In the genomic region with DNA sequence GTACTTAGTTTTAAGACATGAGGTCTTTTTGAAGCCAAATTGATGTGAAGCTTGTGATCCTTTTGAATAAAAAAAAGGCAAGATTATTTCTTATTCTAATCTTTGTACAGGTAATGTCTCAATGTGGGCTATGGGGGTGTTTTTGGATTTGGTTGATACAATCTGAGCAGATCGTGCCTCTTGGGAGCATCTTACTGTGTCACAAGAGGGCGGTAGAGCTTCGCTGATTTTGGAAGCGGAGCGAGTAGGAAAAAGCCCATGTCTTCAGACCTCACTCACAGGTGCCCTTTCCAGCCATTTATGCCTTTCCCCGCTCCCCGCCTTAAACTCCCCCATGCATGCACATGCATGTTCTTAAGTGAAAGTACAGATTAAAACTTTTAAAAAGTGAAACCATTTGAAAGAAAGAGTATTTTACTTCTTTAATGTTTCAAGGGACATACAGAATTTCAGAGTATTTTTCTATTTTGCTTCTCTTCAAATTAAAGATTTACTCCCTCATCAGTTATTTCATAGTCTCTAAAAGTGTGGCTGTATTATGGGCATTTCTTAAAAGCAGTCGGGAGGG, we compare ENCODE assay signal across 8 cellular contexts. TPM values are rescaled to one million over a fixed set of nuclear protein-coding genes. Genes with fewer than 3 reads are reported as not detected.
DNase-seq lines count a peak whose midpoint lies in the region; ATAC-seq and TF ChIP-seq lines count a peak whose summit lies in the region.

No MANE protein-coding gene starts in this region.

- H3K4me1 ChIP-seq in CD4-positive, alpha-beta memory T cell (ENCODE audit: insufficient read depth, low read length), result no peaks in the 10 kb centered on the region
- H3K4me1 ChIP-seq in hepatocyte (ENCODE audit: insufficient read depth) (peaks cover 15% of the 10 kb centered on the region), gastrocnemius medialis (no peaks in the 10 kb centered on the region)

- no peaks in the 10 kb centered on the region for H3K9me2 ChIP-seq in SU-DHL-6 (replicated peaks; ENCODE audit: insufficient read depth, low read length)
- no peaks in the 10 kb centered on the region for H3K9me2 ChIP-seq in hepatocyte (replicated peaks; ENCODE audit: insufficient read depth)

- H3K36me3 ChIP-seq in CD4-positive, alpha-beta memory T cell (ENCODE audit: insufficient read depth, low read length), result no peaks in the 10 kb centered on the region
- H3K36me3 ChIP-seq in SU-DHL-6 (ENCODE audit: low read length) (no peaks in the 10 kb centered on the region), hepatocyte (replicated peaks; ENCODE audit: insufficient read depth, low read depth) (no peaks in the 10 kb centered on the region), gastrocnemius medialis (no peaks in the 10 kb centered on the region)

- H3K4me2 ChIP-seq in SU-DHL-6 (ENCODE audit: low read depth, low read length, poor library complexity, severe bottlenecking), result no peak overlapping the region
- no peak overlapping the region for H3K4me2 ChIP-seq in hepatocyte

- WGBS in hepatocyte (ENCODE audit: low lambda C conversion rate, missing lambda C conversion rate), result 11% methylated on average over 8 of the region's 8 CpGs

- no peak for TF ChIP-seq POLR2A in gastrocnemius medialis (IDR thresholded peaks at IDR 0.05)

- no peak overlapping the region for H3K27ac ChIP-seq in CD4-positive, alpha-beta memory T cell (ENCODE audit: low read depth, low read length)
- H3K27ac ChIP-seq in SU-DHL-6 (ENCODE audit: low read depth, low read length) (no peak overlapping the region), hepatocyte (no peak overlapping the region), gastrocnemius medialis (no peak overlapping the region)

- POLR2A ChIA-PET in CD4-positive, alpha-beta memory T cell (lab: Charles Lee; ENCODE audit: partially characterized antibody), result interaction anchor here (1.1 kb wide), 1 partner anchor 35 kb away, joined by 3 read pairs; a partner anchor contains a TSS

- H3K9me3 ChIP-seq in CD4-positive, alpha-beta memory T cell (ENCODE audit: control insufficient read depth in 1 of 2, low read length in 2 of 2), result no peaks in the 10 kb centered on the region
- no peaks in the 10 kb centered on the region for H3K9me3 ChIP-seq in SU-DHL-6 (ENCODE audit: insufficient read depth, low read length)
- no peaks in the 10 kb centered on the region for H3K9me3 ChIP-seq in hepatocyte (ENCODE audit: low read depth)
- no peaks in the 10 kb centered on the region for H3K9me3 ChIP-seq in gastrocnemius medialis

- H3K27ac Mint-ChIP-seq in CD4-positive, alpha-beta memory T cell, result no peak overlapping the region

- no peak overlapping the region for H3K4me3 ChIP-seq in CD4-positive, alpha-beta memory T cell (ENCODE audit: low read length in 2 of 2)
- no peak overlapping the region for H3K4me3 ChIP-seq in SU-DHL-6 (ENCODE audit: insufficient read depth, low read length, poor library complexity, severe bottlenecking)
- H3K4me3 ChIP-seq in hepatocyte, result no peak overlapping the region
- no peak overlapping the region for H3K4me3 ChIP-seq in gastrocnemius medialis

- peaks cover 0 to 3% (median 1%) of the 10 kb centered on the region in 4 donors for H3K4me1 Mint-ChIP-seq in CD4-positive, alpha-beta memory T cell

- in situ Hi-C loops in gastrocnemius medialis (cut with MboI; ENCODE audit: low sequenced_read_pairs in 4 of 4), result loop anchor here in 3 of 4 donors (5.0 kb wide), 1 partner anchor 269 kb away; no protein-coding TSS in a partner anchor

- no peaks in the 10 kb centered on the region for H3K9me3 Mint-ChIP-seq in CD4-positive, alpha-beta memory T cell

- H3K36me3 Mint-ChIP-seq in CD4-positive, alpha-beta memory T cell, result no peaks in the 10 kb centered on the region

- H4K20me1 ChIP-seq in SU-DHL-6 (ENCODE audit: low read depth, low read length), result no peaks in the 10 kb centered on the region
- H4K20me1 ChIP-seq in hepatocyte (ENCODE audit: insufficient read depth, poor library complexity, severe bottlenecking), result no peaks in the 10 kb centered on the region

- CTCF ChIA-PET in CD4-positive, alpha-beta memory T cell (lab: Charles Lee; ENCODE audit: partially characterized antibody), result interaction anchor here (0.6 to 5.6 kb wide), 16 partner anchors 8 to 558 kb away, joined by 3 to 81 read pairs (median 4); no protein-coding TSS in a partner anchor

- H3K4me3 Mint-ChIP-seq in CD4-positive, alpha-beta memory T cell, result no peak overlapping the region

- DNase-seq in CD4-positive, alpha-beta memory T cell, result peak; percentile 47 to 57 (median 52)
- DNase-seq in NCI-H1105 (lab: John Stamatoyannopoulos, UW) (peak; percentile 86), astrocyte of the hippocampus (ENCODE audit: low read depth, low spot score) (peak; percentile 85), hepatocyte (ENCODE audit: low spot score) (peak; percentile 86), gastrocnemius medialis (peak in 1 of 2 donors; percentile 44)

- H3K79me2 ChIP-seq in SU-DHL-6 (ENCODE audit: insufficient read depth, low read length) (no peaks in the 10 kb centered on the region), hepatocyte (no peaks in the 10 kb centered on the region)

- peaks cover 15 to 22% of the 10 kb centered on the region in 2 donors for H3K27me3 Mint-ChIP-seq in CD4-positive, alpha-beta memory T cell

- no peaks in the 10 kb centered on the region for H3F3A ChIP-seq in SU-DHL-6 (ENCODE audit: insufficient read depth)

- H2AFZ ChIP-seq in SU-DHL-6 (ENCODE audit: low read depth, low read length, severe bottlenecking), result no peak overlapping the region
- no peak overlapping the region for H2AFZ ChIP-seq in hepatocyte

- intact Hi-C loops in CD4-positive, alpha-beta memory T cell (cut with micrococcal nuclease), result no loop called here
- intact Hi-C loops in gastrocnemius medialis (cut with DNase I; ENCODE audit: low total_unique reads), result loop anchor here (1.0 to 5.0 kb wide), 3 partner anchors 189 to 559 kb away; no protein-coding TSS in a partner anchor

- peak; percentile 60 for ATAC-seq in GM21528 (IDR thresholded peaks at IDR 0.05; ENCODE audit: low FRiP score, unreplicated experiment)
- peak; percentile 91 to 93 for ATAC-seq in gastrocnemius medialis
- ATAC-seq in HG03439 (IDR thresholded peaks at IDR 0.05; ENCODE audit: unreplicated experiment), result no peak

- no peaks in the 10 kb centered on the region for H3K27me3 ChIP-seq in CD4-positive, alpha-beta memory T cell (ENCODE audit: insufficient read depth, low read length)
- H3K27me3 ChIP-seq in SU-DHL-6 (ENCODE audit: low read length) (no peaks in the 10 kb centered on the region), hepatocyte (no peaks in the 10 kb centered on the region), gastrocnemius medialis (peaks cover 0 to 3% (median 0%) of the 10 kb centered on the region in 3 donors)

- no peak overlapping the region for H3K9ac ChIP-seq in SU-DHL-6 (ENCODE audit: low read length)

- TF ChIP-seq CTCF in SU-DHL-6 (IDR thresholded peaks at IDR 0.05; ENCODE audit: insufficient read depth, low read length, poor library complexity, severe bottlenecking), result peak; percentile 34
- TF ChIP-seq CTCF in hepatocyte (IDR thresholded peaks at IDR 0.05; ENCODE audit: poor library complexity), result peak; percentile 81
- TF ChIP-seq CTCF in gastrocnemius medialis (IDR thresholded peaks at IDR 0.05 in 4 of 5, conservative IDR thresholded peaks at IDR 0.05 in 1 of 5), result peak; percentile 38 to 74 (median 64)

RNA-seq across cellular contexts. Expression of a gene that starts 18.8 kb away (rescaled TPM):
- total RNA-seq in CD4-positive, alpha-beta memory T cell, result not detected
- polyA plus RNA-seq in CD4-positive, alpha-beta memory T cell, result not detected
- 0.48 and 0.80 TPM in 2 replicates for total RNA-seq in hepatocyte
- polyA plus RNA-seq in hepatocyte, result 0.87 TPM in 1 of 2 replicates, not detected in the other
- not detected for total RNA-seq in gastrocnemius medialis

RNA-seq across cellular contexts. Expression of a gene that starts 20.1 kb away (rescaled TPM):
- 10 to 100 TPM; 12.4 to 12.6 TPM for total RNA-seq in CD4-positive, alpha-beta memory T cell
- 10 to 100 TPM in 1 of 2 donors, 1 to 10 TPM in 1; 5.3 to 11.9 TPM for polyA plus RNA-seq in CD4-positive, alpha-beta memory T cell
- total RNA-seq in hepatocyte, result 14.1 and 17.5 TPM in 2 replicates
- polyA plus RNA-seq in hepatocyte, result 7.3 and 11.3 TPM in 2 replicates
- total RNA-seq in gastrocnemius medialis, result 10 to 100 TPM in 3 of 4 donors, 1 to 10 TPM in 1; 7.0 to 13.5 (median 11.7) TPM

RNA-seq across cellular contexts. Expression of a gene that starts 22.7 kb away (rescaled TPM):
- total RNA-seq in CD4-positive, alpha-beta memory T cell, result not detected
- polyA plus RNA-seq in CD4-positive, alpha-beta memory T cell, result not detected
- total RNA-seq in hepatocyte, result not detected in 2 replicates
- 0.04 TPM in 1 of 2 replicates, not detected in the other for polyA plus RNA-seq in hepatocyte
- total RNA-seq in gastrocnemius medialis, result under 1 TPM in 1 of 4 donors, not detected in 3; 0.10 TPM

RNA-seq across cellular contexts. Expression of a gene that starts 35.6 kb away (rescaled TPM):
- total RNA-seq in CD4-positive, alpha-beta memory T cell, result 1 to 10 TPM; 8.1 to 8.2 TPM
- polyA plus RNA-seq in CD4-positive, alpha-beta memory T cell, result 1 to 10 TPM; 8.9 to 9.6 TPM
- 4.1 and 5.7 TPM in 2 replicates for total RNA-seq in hepatocyte
- 4.3 and 5.4 TPM in 2 replicates for polyA plus RNA-seq in hepatocyte
- total RNA-seq in gastrocnemius medialis, result 1 to 10 TPM in 3 of 4 donors, under 1 TPM in 1; 0.56 to 3.9 (median 1.9) TPM
